8 cellular contexts compared by ENCODE assay signal in genomic region chr22:36180038-36180880, GRCh38. TPM values are rescaled to one million over a fixed set of nuclear protein-coding genes. Genes with fewer than 3 reads are reported as not detected.
DNase-seq lines count a peak whose midpoint lies in the region; ATAC-seq, FAIRE-seq and TF ChIP-seq lines count a peak whose summit lies in the region.

No MANE protein-coding gene starts in this region.

- POLR2A ChIA-PET in Panc1 (lab: Charles Lee), result no interaction called here

- no peaks in the 10 kb centered on the region for H4K20me1 ChIP-seq in neural progenitor cell (ENCODE audit: low read depth)

- FAIRE-seq in H54 (lab: Jason Lieb, UNC), result peak; percentile 20

- no peak overlapping the region for H3K27ac Mint-ChIP-seq in activated T-cell treated with anti-CD3 and anti-CD28 coated beads, Interleukin-2, amount 50 U/mL, for 72 hours
- no peak overlapping the region for H3K27ac Mint-ChIP-seq in neural progenitor cell
- H3K27ac Mint-ChIP-seq in stimulated activated naive CD8-positive, alpha-beta T cell treated with anti-CD3 and anti-CD28 coated beads, Interleukin-15, amount 100 ng/mL, for 72 hours, result no peak overlapping the region

- H3K9me3 Mint-ChIP-seq in activated T-cell treated with anti-CD3 and anti-CD28 coated beads, Interleukin-2, amount 50 U/mL, for 72 hours, result peaks cover 2 to 3% of the 10 kb centered on the region in 2 donors
- no peaks in the 10 kb centered on the region for H3K9me3 Mint-ChIP-seq in neural progenitor cell
- H3K9me3 Mint-ChIP-seq in stimulated activated naive CD8-positive, alpha-beta T cell treated with anti-CD3 and anti-CD28 coated beads, Interleukin-15, amount 100 ng/mL, for 72 hours, result peaks cover 0 to 15% of the 10 kb centered on the region in 2 donors

- no peaks in the 10 kb centered on the region for H3F3A ChIP-seq in neural progenitor cell (ENCODE audit: low read depth)

- no peak overlapping the region for H3K9ac ChIP-seq in neural progenitor cell

- in situ Hi-C loops in Panc1 (cut with HindIII; ENCODE audit: low pct_unique_long_range_greater_than_20kb, low sequenced_read_pairs), result no loop called here

- CTCF ChIA-PET in Panc1 (lab: Charles Lee), result interaction anchor here (0.5 to 0.9 kb wide), 4 partner anchors 24 to 110 kb away, joined by 3 to 9 read pairs (median 3); no protein-coding TSS in a partner anchor

- peaks cover 2 to 5% of the 10 kb centered on the region in 2 donors for H3K36me3 Mint-ChIP-seq in activated T-cell treated with anti-CD3 and anti-CD28 coated beads, Interleukin-2, amount 50 U/mL, for 72 hours (ENCODE audit: insufficient read depth in 2 of 2)
- no peaks in the 10 kb centered on the region for H3K36me3 Mint-ChIP-seq in neural progenitor cell

- no TSS peak for BruUV-seq in Panc1 (replicated peaks; lab: Mats Ljungman, UMichigan)

- DNase-seq in AG10803 (ENCODE audit: low read depth) (peak; percentile 61), H54 (ENCODE audit: insufficient read length, low spot score) (peak; percentile 43), Panc1 (ENCODE audit: low read depth, low spot score) (peak; percentile 18), fibroblast of pulmonary artery (ENCODE audit: low read depth) (peak; percentile 80), neural progenitor cell (ENCODE audit: low spot score) (peak; percentile 86), NCI-H2107 (lab: John Stamatoyannopoulos, UW) (no peak)
- DNase-seq in activated T-cell treated with anti-CD3 and anti-CD28 coated beads, Interleukin-2, amount 50 U/mL, for 72 hours, result peak; percentile 87 to 89
- DNase-seq in stimulated activated naive CD8-positive, alpha-beta T cell treated with anti-CD3 and anti-CD28 coated beads, Interleukin-15, amount 100 ng/mL, for 72 hours, result peak; percentile 80

- no peak overlapping the region for H3K27ac ChIP-seq in Panc1 (ENCODE audit: low read length)
- H3K27ac ChIP-seq in neural progenitor cell, result no peak overlapping the region

- H3K9me3 ChIP-seq in Panc1 (ENCODE audit: control insufficient read depth, insufficient read depth, low read depth, low read length) (no peaks in the 10 kb centered on the region), neural progenitor cell (ENCODE audit: low read depth) (no peaks in the 10 kb centered on the region)

- H3K27me3 ChIP-seq in Panc1 (ENCODE audit: control insufficient read depth, insufficient read depth, low read length) (no peaks in the 10 kb centered on the region), neural progenitor cell (no peaks in the 10 kb centered on the region)

- H3K4me1 Mint-ChIP-seq in activated T-cell treated with anti-CD3 and anti-CD28 coated beads, Interleukin-2, amount 50 U/mL, for 72 hours (ENCODE audit: low read depth), result no peaks in the 10 kb centered on the region
- H3K4me1 Mint-ChIP-seq in neural progenitor cell, result peaks cover 2% of the 10 kb centered on the region
- H3K4me1 Mint-ChIP-seq in stimulated activated naive CD8-positive, alpha-beta T cell treated with anti-CD3 and anti-CD28 coated beads, Interleukin-15, amount 100 ng/mL, for 72 hours, result peaks cover 10% of the 10 kb centered on the region

- TF ChIP-seq POLR2A in H54 (IDR thresholded peaks at IDR 0.05; ENCODE audit: low read depth, low read length), result no peak

- no peak overlapping the region for H3K4me2 ChIP-seq in neural progenitor cell

- H3K79me2 ChIP-seq in neural progenitor cell (ENCODE audit: low read depth), result no peaks in the 10 kb centered on the region

- intact Hi-C loops in Panc1 (cut with micrococcal nuclease; ENCODE audit: unreplicated experiment), result loop anchor here (2.0 kb wide), 1 partner anchor 35 kb away; no protein-coding TSS in a partner anchor

- H3K27me3 Mint-ChIP-seq in activated T-cell treated with anti-CD3 and anti-CD28 coated beads, Interleukin-2, amount 50 U/mL, for 72 hours (ENCODE audit: low read depth), result peaks cover 6% of the 10 kb centered on the region
- peaks cover 7% of the 10 kb centered on the region for H3K27me3 Mint-ChIP-seq in neural progenitor cell (ENCODE audit: insufficient read depth, low read depth)
- no peaks in the 10 kb centered on the region for H3K27me3 Mint-ChIP-seq in stimulated activated naive CD8-positive, alpha-beta T cell treated with anti-CD3 and anti-CD28 coated beads, Interleukin-15, amount 100 ng/mL, for 72 hours

- H3K4me1 ChIP-seq in Panc1 (ENCODE audit: control insufficient read depth, insufficient read depth, low read length) (no peaks in the 10 kb centered on the region), neural progenitor cell (peaks cover 6% of the 10 kb centered on the region)

- no peaks in the 10 kb centered on the region for H3K36me3 ChIP-seq in Panc1 (ENCODE audit: control insufficient read depth, insufficient read depth, low read length)
- H3K36me3 ChIP-seq in neural progenitor cell, result no peaks in the 10 kb centered on the region

- no peak overlapping the region for H3K4me3 ChIP-seq in AG10803 (ENCODE audit: low read length)
- no peak overlapping the region for H3K4me3 ChIP-seq in Panc1 (ENCODE audit: low read depth in 2 of 2, low read length in 2 of 2)
- no peak overlapping the region for H3K4me3 ChIP-seq in fibroblast of pulmonary artery (replicated peaks; ENCODE audit: low read depth, low read length)
- no peak overlapping the region for H3K4me3 ChIP-seq in neural progenitor cell

- peak overlapping the region; percentile 95 for H2AFZ ChIP-seq in neural progenitor cell (replicated peaks)

- ATAC-seq in Panc1, result peak; percentile 92
- peak; percentile 96 for ATAC-seq in activated T-cell treated with anti-CD3 and anti-CD28 coated beads, Interleukin-2, amount 50 U/mL, for 72 hours (replicated peaks in 1 of 2)
- ATAC-seq in stimulated activated naive CD8-positive, alpha-beta T cell treated with anti-CD3 and anti-CD28 coated beads, Interleukin-15, amount 100 ng/mL, for 72 hours, result peak; percentile 99

- TF ChIP-seq CTCF in AG10803 (conservative IDR thresholded peaks at IDR 0.05; ENCODE audit: low read length) (peak; percentile 81), Panc1 (IDR thresholded peaks at IDR 0.05) (peak; percentile 84), fibroblast of pulmonary artery (IDR thresholded peaks at IDR 0.05; ENCODE audit: low read length, missing control alignments) (peak; percentile 84), neural progenitor cell (IDR thresholded peaks at IDR 0.05) (peak; percentile 86)

- H3K4me3 Mint-ChIP-seq in activated T-cell treated with anti-CD3 and anti-CD28 coated beads, Interleukin-2, amount 50 U/mL, for 72 hours, result no peak overlapping the region
- H3K4me3 Mint-ChIP-seq in neural progenitor cell, result no peak overlapping the region
- no peak overlapping the region for H3K4me3 Mint-ChIP-seq in stimulated activated naive CD8-positive, alpha-beta T cell treated with anti-CD3 and anti-CD28 coated beads, Interleukin-15, amount 100 ng/mL, for 72 hours

RNA-seq across cellular contexts. Expression of gene APOL3, which starts 19.7 kb away (rescaled TPM):
- 3.2 TPM for total RNA-seq in Panc1 (2021; ENCODE audit: unreplicated experiment)
- polyA plus RNA-seq in Panc1 (2012; ENCODE audit: insufficient read length), result 2.8 TPM
- total RNA-seq in activated T-cell treated with anti-CD3 and anti-CD28 coated beads, Interleukin-2, amount 50 U/mL, for 72 hours, result 10 to 100 TPM; 55.6 to 55.7 TPM
- total RNA-seq in neural progenitor cell (ENCODE audit: low replicate concordance), result not detected in 2 replicates

RNA-seq across cellular contexts. Expression of gene APOL4, which starts 21.4 kb away (rescaled TPM):
- total RNA-seq in Panc1 (2021; ENCODE audit: unreplicated experiment), result not detected
- not detected for polyA plus RNA-seq in Panc1 (2012; ENCODE audit: insufficient read length)
- total RNA-seq in activated T-cell treated with anti-CD3 and anti-CD28 coated beads, Interleukin-2, amount 50 U/mL, for 72 hours, result 1 to 10 TPM in 1 of 2 donors, under 1 TPM in 1; 0.99 to 2.7 TPM
- 0.56 and 0.82 TPM in 2 replicates for total RNA-seq in neural progenitor cell (ENCODE audit: low replicate concordance)

RNA-seq across cellular contexts. Expression of gene APOL2, which starts 59.1 kb away (rescaled TPM):
- total RNA-seq in Panc1 (2021; ENCODE audit: unreplicated experiment) (34.4 TPM), neural progenitor cell (ENCODE audit: low replicate concordance) (10.9 and 12.8 TPM in 2 replicates)
- 24.6 TPM for polyA plus RNA-seq in Panc1 (2012; ENCODE audit: insufficient read length)
- 10 to 100 TPM; 64.5 to 69.5 TPM for total RNA-seq in activated T-cell treated with anti-CD3 and anti-CD28 coated beads, Interleukin-2, amount 50 U/mL, for 72 hours

Comparison
In these comparisons a context has a peak if more than half of its experiments do, and no peak if none do; other contexts are left out.
1. RNA of gene APOL3, which starts 19.7 kb away (total RNA-seq): 55.6 to 55.7 TPM in activated T-cell treated with anti-CD3 and anti-CD28 coated beads, Interleukin-2, amount 50 U/mL, for 72 hours; 3.2 TPM in Panc1 (single experiment) and not detected in neural progenitor cell; every median in the first group is over 10 times any median in the second.
2. Peak in every context shown above with its lines, with median percentiles within 50 percentile points of each other: CTCF ChIP-seq and ATAC-seq.